In the genomic region with DNA sequence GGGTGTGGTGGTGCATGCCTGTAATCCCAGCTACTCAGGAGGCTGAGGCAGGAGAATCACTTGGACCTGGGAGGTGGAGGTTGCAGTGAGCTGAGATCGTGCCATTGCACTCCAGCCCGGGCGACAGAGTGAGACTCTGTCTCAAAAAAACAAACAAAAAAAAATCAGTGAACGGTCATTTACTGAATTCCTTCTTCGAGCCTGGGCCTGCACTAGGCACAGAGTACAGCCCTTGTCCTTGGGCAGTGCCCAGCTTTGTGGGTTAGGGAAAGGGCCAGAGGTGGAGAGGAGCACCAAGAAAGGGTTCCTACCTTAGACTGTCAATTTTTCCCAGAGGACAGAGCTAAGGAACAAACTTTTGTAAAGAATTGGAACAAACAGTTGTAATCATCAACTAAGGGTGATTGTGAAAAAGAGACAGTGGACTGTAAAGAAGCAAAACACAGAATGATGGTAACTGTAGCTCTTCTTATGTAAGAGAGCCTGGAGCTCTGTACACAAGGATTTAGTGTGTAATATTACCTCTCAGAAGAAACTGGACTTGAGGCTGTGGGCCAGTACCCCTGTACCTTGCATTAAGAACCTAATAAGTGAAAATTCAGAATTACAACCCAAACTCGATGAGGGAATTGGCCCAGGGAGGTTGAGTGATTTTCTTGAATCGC, we compare ENCODE assay signal across 1 cellular context.
TF ChIP-seq lines count a peak whose summit lies in the region.

No MANE protein-coding gene starts in this region.

TF ChIP-seq in HepG2, 621 proteins besides CTCF, POLR2A, EP300 and RAD21 (continued from another document):
- TF ChIP-seq, protein P1, sequence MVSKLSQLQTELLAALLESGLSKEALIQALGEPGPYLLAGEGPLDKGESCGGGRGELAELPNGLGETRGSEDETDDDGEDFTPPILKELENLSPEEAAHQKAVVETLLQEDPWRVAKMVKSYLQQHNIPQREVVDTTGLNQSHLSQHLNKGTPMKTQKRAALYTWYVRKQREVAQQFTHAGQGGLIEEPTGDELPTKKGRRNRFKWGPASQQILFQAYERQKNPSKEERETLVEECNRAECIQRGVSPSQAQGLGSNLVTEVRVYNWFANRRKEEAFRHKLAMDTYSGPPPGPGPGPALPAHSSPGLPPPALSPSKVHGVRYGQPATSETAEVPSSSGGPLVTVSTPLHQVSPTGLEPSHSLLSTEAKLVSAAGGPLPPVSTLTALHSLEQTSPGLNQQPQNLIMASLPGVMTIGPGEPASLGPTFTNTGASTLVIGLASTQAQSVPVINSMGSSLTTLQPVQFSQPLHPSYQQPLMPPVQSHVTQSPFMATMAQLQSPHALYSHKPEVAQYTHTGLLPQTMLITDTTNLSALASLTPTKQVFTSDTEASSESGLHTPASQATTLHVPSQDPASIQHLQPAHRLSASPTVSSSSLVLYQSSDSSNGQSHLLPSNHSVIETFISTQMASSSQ (IDR thresholded peaks at IDR 0.05; ENCODE audit: low read depth) = 0 out of 2 replicates have a peak, but pooled peaks have one; percentile 21
- TF ChIP-seq, protein P1 (CRISPR knock-in tag; IDR thresholded peaks at IDR 0.05; ENCODE audit: borderline replicate concordance) = no peak
